1 cellular context compared by ENCODE assay signal in genomic region chr1:26028490-26028980, GRCh38.
A peak's percentile ranks its signal among the peaks of the same experiment; 100 is the strongest.
TF ChIP-seq lines count a peak whose summit lies in the region.

No MANE protein-coding gene starts in this region.

TF ChIP-seq in HepG2, 621 proteins besides CTCF, POLR2A, EP300 and RAD21 (continued from another document):
- TF ChIP-seq, protein P1, sequence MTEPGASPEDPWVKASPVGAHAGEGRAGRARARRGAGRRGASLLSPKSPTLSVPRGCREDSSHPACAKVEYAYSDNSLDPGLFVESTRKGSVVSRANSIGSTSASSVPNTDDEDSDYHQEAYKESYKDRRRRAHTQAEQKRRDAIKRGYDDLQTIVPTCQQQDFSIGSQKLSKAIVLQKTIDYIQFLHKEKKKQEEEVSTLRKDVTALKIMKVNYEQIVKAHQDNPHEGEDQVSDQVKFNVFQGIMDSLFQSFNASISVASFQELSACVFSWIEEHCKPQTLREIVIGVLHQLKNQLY (CRISPR knock-in tag; IDR thresholded peaks at IDR 0.05): peak; percentile 74
- TF ChIP-seq NCOA5 (CRISPR knock-in tag; IDR thresholded peaks at IDR 0.05): no peak
- TF ChIP-seq GABPA (IDR thresholded peaks at IDR 0.05; ENCODE audit: low read depth, low read length): no peak
- no peak for TF ChIP-seq GABPA (CRISPR knock-in tag; IDR thresholded peaks at IDR 0.05; ENCODE audit: low read depth)
- 0 out of 2 replicates have a peak, but pooled peaks have one; percentile 22 for TF ChIP-seq ZNF761 (CRISPR knock-in tag; conservative IDR thresholded peaks at IDR 0.05)
- peak; percentile 20; the same call in 1 of the 2 replicates for TF ChIP-seq TFAP4 (IDR thresholded peaks at IDR 0.05; ENCODE audit: borderline replicate concordance, low read depth)
- TF ChIP-seq RNF219 (CRISPR knock-in tag; IDR thresholded peaks at IDR 0.05): no peak
- 0 out of 2 replicates have a peak, but pooled peaks have one; percentile 45 for TF ChIP-seq ZNF782 (CRISPR knock-in tag; IDR thresholded peaks at IDR 0.05; ENCODE audit: borderline replicate concordance)
- TF ChIP-seq ZNF781 (CRISPR knock-in tag; IDR thresholded peaks at IDR 0.05; ENCODE audit: borderline replicate concordance, not compliant biosample characterization): no peak
- TF ChIP-seq, protein P2, sequence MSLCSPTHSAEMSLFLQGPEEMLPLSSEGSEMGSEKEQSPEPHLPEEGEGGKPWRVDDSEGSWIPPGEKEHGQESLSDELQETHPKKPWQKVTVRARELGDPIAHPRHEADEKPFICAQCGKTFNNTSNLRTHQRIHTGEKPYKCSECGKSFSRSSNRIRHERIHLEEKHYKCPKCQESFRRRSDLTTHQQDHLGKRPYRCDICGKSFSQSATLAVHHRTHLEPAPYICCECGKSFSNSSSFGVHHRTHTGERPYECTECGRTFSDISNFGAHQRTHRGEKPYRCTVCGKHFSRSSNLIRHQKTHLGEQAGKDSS (CRISPR knock-in tag; IDR thresholded peaks at IDR 0.05; ENCODE audit: borderline replicate concordance, low read depth): 0 out of 2 replicates have a peak, but pooled peaks have one; percentile 25
- TF ChIP-seq GTF2F1 (IDR thresholded peaks at IDR 0.05; ENCODE audit: low read length): no peak
- no peak for TF ChIP-seq ZSCAN12 (CRISPR knock-in tag; IDR thresholded peaks at IDR 0.05)
- no peak for TF ChIP-seq ZNF83 (CRISPR knock-in tag; IDR thresholded peaks at IDR 0.05; ENCODE audit: borderline replicate concordance)
- TF ChIP-seq U2AF1 (optimal IDR thresholded peaks at IDR 0.05; ENCODE audit: low read depth, low read length): peak; percentile 43
- TF ChIP-seq MAX (IDR thresholded peaks at IDR 0.05): peak; percentile 46; the same call in 1 of the 2 replicates
- no peak for TF ChIP-seq ZSCAN22 (CRISPR knock-in tag; IDR thresholded peaks at IDR 0.05)
- 0 out of 2 replicates have a peak, but pooled peaks have one; percentile 58 for TF ChIP-seq ZSCAN25 (CRISPR knock-in tag; IDR thresholded peaks at IDR 0.05)
- TF ChIP-seq SMC3 (IDR thresholded peaks at IDR 0.05; ENCODE audit: low read length): no peak
- 0 out of 2 replicates have a peak, but pooled peaks have one; percentile 52 for TF ChIP-seq PCBP1 (IDR thresholded peaks at IDR 0.05; ENCODE audit: borderline replicate concordance, low read depth, low read length)
- TF ChIP-seq ZSCAN5A (CRISPR knock-in tag; IDR thresholded peaks at IDR 0.05; ENCODE audit: borderline replicate concordance): no peak
